24 cellular contexts compared by ENCODE assay signal in genomic region chr19:5973376-5973775, GRCh38. TPM values are rescaled to one million over a fixed set of nuclear protein-coding genes. Genes with fewer than 3 reads are reported as not detected.
DNase-seq lines count a peak whose midpoint lies in the region; ATAC-seq, FAIRE-seq and TF ChIP-seq lines count a peak whose summit lies in the region.
"Had no signal": no experiment of that assay in that cellular context is flagged by ENCODE, and none has a peak within 500 bp of the region (broad histone marks: within the 10 kb centered on the region; RNA-seq: fewer than 3 reads in every experiment).

No MANE protein-coding gene starts in this region.

- TF ChIP-seq CTCF in kidney (IDR thresholded peaks at IDR 0.05; ENCODE audit: borderline replicate concordance, extremely low read depth, insufficient read depth) (no peak), sigmoid colon (IDR thresholded peaks at IDR 0.05) (no peak), lower leg skin (IDR thresholded peaks at IDR 0.05) (no peak)

- no peak for FAIRE-seq in kidney (lab: Jason Lieb, UNC)
- FAIRE-seq: GM12891, H1, HTR-8/SVneo, RCC 7860 had no signal

- H3K4me1 ChIP-seq in kidney (ENCODE audit: control insufficient read depth in 1 of 2, insufficient read depth in 1 of 2, low read depth in 1 of 2, low read length in 2 of 2), result peaks cover 28 to 36% of the 10 kb centered on the region in 2 donors
- peaks cover 0 to 73% (median 63%) of the 10 kb centered on the region in 4 donors for H3K4me1 ChIP-seq in sigmoid colon

- TF ChIP-seq EP300 in sigmoid colon (IDR thresholded peaks at IDR 0.05), result no peak

- CTCF ChIA-PET in T-cell (lab: Charles Lee), result no interaction called here

- 96% methylated on average over 5 of the region's 5 CpGs for WGBS in sigmoid colon, 2 donors
- 92 to 95% methylated on average over 5 of the region's 5 CpGs for WGBS in lower leg skin, 2 donors

- intact Hi-C loops in kidney (cut with DNase I) (no loop called here), sigmoid colon (cut with DNase I) (no loop called here), lower leg skin (cut with DNase I; ENCODE audit: low total_unique reads) (no loop called here)

- H3K27ac ChIP-seq in kidney (ENCODE audit: low read depth in 2 of 2, low read length in 2 of 2) (no peak overlapping the region), sigmoid colon (no peak overlapping the region)
- H3K27ac ChIP-seq: SJCRH30 had no signal

- H3K27me3 ChIP-seq in sigmoid colon, result no peaks in the 10 kb centered on the region
- H3K27me3 ChIP-seq: BE2C, SJCRH30 had no signal

- H3K4me3 ChIP-seq in kidney (ENCODE audit: low read length in 2 of 2) (no peak overlapping the region), sigmoid colon (no peak overlapping the region), lower leg skin (ENCODE audit: low read depth, poor library complexity, severe bottlenecking) (no peak overlapping the region)
- H3K4me3 ChIP-seq: SJCRH30 had no signal

- DNase-seq in activated naive CD8-positive, alpha-beta T cell treated with anti-CD3 and anti-CD28 coated beads for 36 hours, result no peak
- no peak for DNase-seq in T-cell
- DNase-seq in kidney, result peak; percentile 41
- DNase-seq in sigmoid colon, result peak; percentile 58
- no peak for DNase-seq in KBM-7
- DNase-seq in lower leg skin (ENCODE audit: low spot score in 2 of 2), result no peak
- DNase-seq: BE2C, Caco-2, DMS 273 treated with DMSO at 0.1 percent for 48 hours, DND-41, IMR-90, NCI-H1417 treated with DMSO at 0.1 percent for 48 hours, NCI-H187, NCI-H446 treated with DMSO at 0.1 percent for 48 hours, NCI-H526 treated with DMSO at 0.1 percent for 48 hours, OCI-M1, SJCRH30 had no signal

- no peak for ATAC-seq in T-cell (replicated peaks in 1 of 4)
- no peak for ATAC-seq in GM18867 (IDR thresholded peaks at IDR 0.05; ENCODE audit: unreplicated experiment)
- ATAC-seq: HCT116 had no signal

- TF ChIP-seq POLR2A in sigmoid colon (IDR thresholded peaks at IDR 0.05) (no peak), lower leg skin (IDR thresholded peaks at IDR 0.05) (no peak)

- H3K36me3 ChIP-seq in kidney (ENCODE audit: control insufficient read depth in 1 of 2, insufficient read depth in 2 of 2, low read length in 2 of 2), result peaks cover 2 to 6% of the 10 kb centered on the region in 2 donors
- H3K36me3 ChIP-seq in sigmoid colon, result peaks cover 0 to 18% (median 2%) of the 10 kb centered on the region in 4 donors
- H3K36me3 ChIP-seq: SJCRH30 had no signal

- H3K36me3 Mint-ChIP-seq in activated naive CD8-positive, alpha-beta T cell, result peaks cover 12% of the 10 kb centered on the region
- peaks cover 40% of the 10 kb centered on the region for H3K36me3 Mint-ChIP-seq in activated naive CD8-positive, alpha-beta T cell treated with anti-CD3 and anti-CD28 coated beads for 36 hours
- peaks cover 24% of the 10 kb centered on the region for H3K36me3 Mint-ChIP-seq in T-cell

- H3K9me3 Mint-ChIP-seq in activated naive CD8-positive, alpha-beta T cell (ENCODE audit: low read depth), result no peaks in the 10 kb centered on the region
- H3K9me3 Mint-ChIP-seq in activated naive CD8-positive, alpha-beta T cell treated with anti-CD3 and anti-CD28 coated beads for 36 hours, result no peaks in the 10 kb centered on the region
- no peaks in the 10 kb centered on the region for H3K9me3 Mint-ChIP-seq in T-cell

- POLR2A ChIA-PET in T-cell (lab: Charles Lee), result no interaction called here

- no peak overlapping the region for H3K9ac ChIP-seq in kidney (ENCODE audit: low read length in 2 of 2)

- peak overlapping the region; percentile 16 for H3K27ac Mint-ChIP-seq in activated naive CD8-positive, alpha-beta T cell
- H3K27ac Mint-ChIP-seq in activated naive CD8-positive, alpha-beta T cell treated with anti-CD3 and anti-CD28 coated beads for 36 hours, result no peak overlapping the region
- H3K27ac Mint-ChIP-seq in T-cell, result peak overlapping the region; percentile 16 to 52

- no peaks in the 10 kb centered on the region for H3K27me3 Mint-ChIP-seq in activated naive CD8-positive, alpha-beta T cell
- H3K27me3 Mint-ChIP-seq in activated naive CD8-positive, alpha-beta T cell treated with anti-CD3 and anti-CD28 coated beads for 36 hours, result no peaks in the 10 kb centered on the region
- H3K27me3 Mint-ChIP-seq in T-cell, result no peaks in the 10 kb centered on the region

- no peak overlapping the region for H3K4me3 Mint-ChIP-seq in activated naive CD8-positive, alpha-beta T cell
- no peak overlapping the region for H3K4me3 Mint-ChIP-seq in activated naive CD8-positive, alpha-beta T cell treated with anti-CD3 and anti-CD28 coated beads for 36 hours
- H3K4me3 Mint-ChIP-seq in T-cell, result no peak overlapping the region

- in situ Hi-C loops in KBM-7 (cut with MboI; ENCODE audit: low pct_unique_long_range_greater_than_20kb, low sequenced_read_pairs), result no loop called here

- peaks cover 82% of the 10 kb centered on the region for H3K4me1 Mint-ChIP-seq in activated naive CD8-positive, alpha-beta T cell (ENCODE audit: low read depth)
- H3K4me1 Mint-ChIP-seq in activated naive CD8-positive, alpha-beta T cell treated with anti-CD3 and anti-CD28 coated beads for 36 hours, result peaks cover 74% of the 10 kb centered on the region
- peaks cover 78 to 86% (median 84%) of the 10 kb centered on the region in 3 donors for H3K4me1 Mint-ChIP-seq in T-cell

- H3K9me3 ChIP-seq in kidney (ENCODE audit: control insufficient read depth in 1 of 2, low read length in 2 of 2) (no peaks in the 10 kb centered on the region), sigmoid colon (no peaks in the 10 kb centered on the region)
- H3K9me3 ChIP-seq: BE2C, Caco-2, SJCRH30 had no signal

RNA-seq across cellular contexts. Expression of gene RANBP3, which starts 4.6 kb away (rescaled TPM):
- 100 to 1,000 TPM in 1 of 2 experiments, 10 to 100 TPM in 1; 94.0 to 109 TPM for total RNA-seq in activated naive CD8-positive, alpha-beta T cell treated with anti-CD3 and anti-CD28 coated beads for 36 hours
- total RNA-seq in T-cell (100 to 1,000 TPM in 2 of 5 donors, 10 to 100 TPM in 3; 90.2 to 101 (median 98.3) TPM), kidney (69.7 TPM), sigmoid colon (10 to 100 TPM; 63.1 to 86.4 (median 82.7) TPM), lower leg skin (100 to 1,000 TPM in 1 of 4 donors, 10 to 100 TPM in 3; 57.2 to 116 (median 72.0) TPM)
- polyA plus RNA-seq in kidney (ENCODE audit: insufficient read depth, low read depth, low replicate concordance) (33.7 TPM), sigmoid colon (10 to 100 TPM; 27.0 to 47.5 (median 27.6) TPM)

RNA-seq across cellular contexts. Expression of gene CAPS, which starts 59.3 kb away (rescaled TPM):
- total RNA-seq in activated naive CD8-positive, alpha-beta T cell treated with anti-CD3 and anti-CD28 coated beads for 36 hours, result 1 to 10 TPM; 1.9 to 2.6 TPM
- 10 to 100 TPM; 43.3 to 74.8 (median 69.8) TPM for total RNA-seq in T-cell
- total RNA-seq in kidney, result 82.1 TPM
- 53.0 TPM for polyA plus RNA-seq in kidney (ENCODE audit: insufficient read depth, low read depth, low replicate concordance)
- 10 to 100 TPM in 2 of 4 donors, 1 to 10 TPM in 2; 4.9 to 18.6 (median 9.7) TPM for total RNA-seq in sigmoid colon
- polyA plus RNA-seq in sigmoid colon, result 10 to 100 TPM in 1 of 3 donors, 1 to 10 TPM in 2; 3.6 to 13.7 (median 3.7) TPM
- total RNA-seq in lower leg skin, result 10 to 100 TPM in 3 of 4 donors, 1 to 10 TPM in 1; 3.5 to 14.5 (median 11.5) TPM

Comparison
In these comparisons a context has a peak if more than half of its experiments do, and no peak if none do; other contexts are left out.
1. DNase-seq: peak in kidney (single experiment) and sigmoid colon (single experiment); none in activated naive CD8-positive, alpha-beta T cell treated with anti-CD3 and anti-CD28 coated beads for 36 hours (single experiment), T-cell (0 of 34), KBM-7 (single experiment) and lower leg skin (0 of 2).